In the genomic region with DNA sequence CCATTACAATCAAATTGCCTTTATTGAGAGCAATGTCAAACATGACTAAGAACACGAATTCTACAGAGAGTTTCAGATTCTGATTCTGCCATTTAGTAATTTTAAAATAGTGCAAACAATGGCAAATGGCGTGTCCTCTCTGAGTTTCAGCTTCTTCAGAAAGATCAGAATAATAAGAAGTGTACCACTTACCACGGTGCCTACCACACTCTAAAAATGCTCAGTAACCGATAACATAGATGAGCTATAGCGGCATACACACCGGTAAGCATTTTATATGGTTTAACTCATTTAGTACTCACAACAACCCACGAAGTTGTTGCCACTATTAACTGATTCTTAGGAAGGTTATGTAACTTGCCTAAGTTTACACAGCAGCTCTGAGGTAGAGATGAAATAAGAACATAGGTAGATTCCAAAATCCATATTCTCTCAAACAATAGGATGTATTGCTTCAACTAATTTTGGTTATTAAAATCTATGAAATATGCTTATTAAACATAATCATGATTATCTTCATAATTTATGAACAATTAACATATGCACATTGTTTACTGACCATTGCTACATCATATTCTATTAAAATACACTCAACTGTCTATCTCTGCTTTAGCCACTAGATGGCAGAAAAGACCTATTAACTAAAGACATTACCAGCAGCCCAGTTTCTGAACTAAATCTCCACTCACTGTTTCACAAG, we compare ENCODE assay signal across 8 cellular contexts. TPM values are rescaled to one million over a fixed set of nuclear protein-coding genes. Genes with fewer than 3 reads are reported as not detected.
A peak's percentile ranks its signal among the peaks of the same experiment; 100 is the strongest.
DNase-seq lines count a peak whose midpoint lies in the region; ATAC-seq and TF ChIP-seq lines count a peak whose summit lies in the region.

No MANE protein-coding gene starts in this region.

- POLR2A ChIA-PET in OCI-LY7 (lab: Charles Lee) = no interaction called here

- H3K9me3 Mint-ChIP-seq in activated T-cell treated with anti-CD3 and anti-CD28 coated beads, Interleukin-2, amount 50 U/mL, for 72 hours = no peaks in the 10 kb centered on the region

- no peak overlapping the region for H3K4me3 Mint-ChIP-seq in activated T-cell treated with anti-CD3 and anti-CD28 coated beads, Interleukin-2, amount 50 U/mL, for 72 hours

- ATAC-seq in activated T-cell treated with anti-CD3 and anti-CD28 coated beads, Interleukin-2, amount 50 U/mL, for 72 hours (replicated peaks in 1 of 2) = peak; percentile 57 to 60

- H3K27ac ChIP-seq in OCI-LY7 (ENCODE audit: low read depth, low read length, poor library complexity, severe bottlenecking) (no peak overlapping the region), dorsolateral prefrontal cortex (no peak overlapping the region)

- no peaks in the 10 kb centered on the region for H3K79me2 ChIP-seq in OCI-LY7 (ENCODE audit: insufficient read depth, low read depth, low read length)

- peaks cover 16% of the 10 kb centered on the region for H3K27me3 Mint-ChIP-seq in activated T-cell treated with anti-CD3 and anti-CD28 coated beads, Interleukin-2, amount 50 U/mL, for 72 hours (ENCODE audit: low read depth)

- intact Hi-C loops in OCI-LY7 (cut with micrococcal nuclease; ENCODE audit: unreplicated experiment) = loop anchor here (1.0 kb wide), 1 partner anchor 155 kb away; no protein-coding TSS in a partner anchor
- intact Hi-C loops in dorsolateral prefrontal cortex (cut with DNase I) = loop anchor here in 1 of 2 donors (2.0 kb wide), 1 partner anchor 155 kb away; no protein-coding TSS in a partner anchor

- H3K4me2 ChIP-seq in OCI-LY7 (ENCODE audit: low read length) = no peak overlapping the region

- no peaks in the 10 kb centered on the region for H3K27me3 ChIP-seq in dorsolateral prefrontal cortex

- H3K27ac Mint-ChIP-seq in activated T-cell treated with anti-CD3 and anti-CD28 coated beads, Interleukin-2, amount 50 U/mL, for 72 hours = no peak overlapping the region

- H3K4me1 ChIP-seq in OCI-LY7 (ENCODE audit: insufficient read depth, low read length, poor library complexity, severe bottlenecking) = no peaks in the 10 kb centered on the region

- in situ Hi-C loops in KBM-7 (cut with MboI; ENCODE audit: low pct_unique_long_range_greater_than_20kb, low sequenced_read_pairs) = no loop called here

- no peaks in the 10 kb centered on the region for H3K9me2 ChIP-seq in OCI-LY7 (ENCODE audit: insufficient read depth, low read length)

- H4K20me1 ChIP-seq in OCI-LY7 (ENCODE audit: insufficient read depth, low read length) = no peaks in the 10 kb centered on the region

- no peaks in the 10 kb centered on the region for H3K4me1 Mint-ChIP-seq in activated T-cell treated with anti-CD3 and anti-CD28 coated beads, Interleukin-2, amount 50 U/mL, for 72 hours (ENCODE audit: low read depth)

- no peaks in the 10 kb centered on the region for H3K36me3 ChIP-seq in OCI-LY7 (ENCODE audit: insufficient read depth, low read length)

- CTCF ChIA-PET in OCI-LY7 (lab: Charles Lee; ENCODE audit: unreplicated experiment) = no interaction called here

- H3K4me3 ChIP-seq in OCI-LY7 (ENCODE audit: low read depth, low read length, poor library complexity, severe bottlenecking) (no peak overlapping the region), dorsolateral prefrontal cortex (no peak overlapping the region)

- no peaks in the 10 kb centered on the region for H3K9me3 ChIP-seq in OCI-LY7 (ENCODE audit: low read length)

- no TSS peak for BruUV-seq in OCI-LY7 (replicated peaks; lab: Mats Ljungman, UMichigan)

- no peak overlapping the region for H2AFZ ChIP-seq in OCI-LY7 (ENCODE audit: low read length)

- TF ChIP-seq CTCF in OCI-LY7 (conservative IDR thresholded peaks at IDR 0.05; ENCODE audit: low read length) = peak; percentile 91
- TF ChIP-seq CTCF in dorsolateral prefrontal cortex (IDR thresholded peaks at IDR 0.05 in 54 of 56, conservative IDR thresholded peaks at IDR 0.05 in 2 of 56; ENCODE audit: low read depth in 1 of 56, partially characterized antibody in 56 of 56) = peak; percentile 66 to 98 (median 90)

- no peaks in the 10 kb centered on the region for H3K36me3 Mint-ChIP-seq in activated T-cell treated with anti-CD3 and anti-CD28 coated beads, Interleukin-2, amount 50 U/mL, for 72 hours (ENCODE audit: insufficient read depth in 2 of 2)

- no peak for DNase-seq in activated T-cell treated with anti-CD3 and anti-CD28 coated beads, Interleukin-2, amount 50 U/mL, for 72 hours
- DNase-seq in activated T-cell treated with anti-CD3 and anti-CD28 coated beads for 4 hours = no peak
- peak; percentile 56 for DNase-seq in H4 (ENCODE audit: low spot score)
- peak; percentile 53 for DNase-seq in KBM-7
- DNase-seq in OCI-LY7 (ENCODE audit: low spot score) = peak; percentile 60
- no peak for DNase-seq in dorsolateral prefrontal cortex
- DNase-seq in middle frontal gyrus (ENCODE audit: extremely low spot score, low spot score) = peak; percentile 65
- no peak for DNase-seq in NCI-H1048 (lab: John Stamatoyannopoulos, UW)

RNA-seq across cellular contexts. Expression of a gene that starts 38.3 kb away (rescaled TPM):
- under 1 TPM; 0.30 to 0.41 TPM for total RNA-seq in activated T-cell treated with anti-CD3 and anti-CD28 coated beads, Interleukin-2, amount 50 U/mL, for 72 hours
- 12.9 and 23.4 TPM in 2 replicates for total RNA-seq in H4 (2014; rRNA removed; shearing (Covaris generic))
- total RNA-seq in OCI-LY7 (2014; rRNA removed; shearing (Covaris generic)) = not detected in 2 replicates
- total RNA-seq in OCI-LY7 (2022) (not detected in 2 replicates), dorsolateral prefrontal cortex (100 to 1,000 TPM in 9 of 120 experiments, 10 to 100 TPM in 111; 25.0 to 113 (median 75.9) TPM)

Comparison
In these comparisons a context has a peak if more than half of its experiments do, and no peak if none do; other contexts are left out.
1. DNase-seq: peak in H4 (single experiment), KBM-7 (single experiment), OCI-LY7 (single experiment) and middle frontal gyrus (single experiment); none in activated T-cell treated with anti-CD3 and anti-CD28 coated beads, Interleukin-2, amount 50 U/mL, for 72 hours (0 of 2), activated T-cell treated with anti-CD3 and anti-CD28 coated beads for 4 hours (single experiment), dorsolateral prefrontal cortex (0 of 10) and NCI-H1048 (single experiment).